In the genomic region with DNA sequence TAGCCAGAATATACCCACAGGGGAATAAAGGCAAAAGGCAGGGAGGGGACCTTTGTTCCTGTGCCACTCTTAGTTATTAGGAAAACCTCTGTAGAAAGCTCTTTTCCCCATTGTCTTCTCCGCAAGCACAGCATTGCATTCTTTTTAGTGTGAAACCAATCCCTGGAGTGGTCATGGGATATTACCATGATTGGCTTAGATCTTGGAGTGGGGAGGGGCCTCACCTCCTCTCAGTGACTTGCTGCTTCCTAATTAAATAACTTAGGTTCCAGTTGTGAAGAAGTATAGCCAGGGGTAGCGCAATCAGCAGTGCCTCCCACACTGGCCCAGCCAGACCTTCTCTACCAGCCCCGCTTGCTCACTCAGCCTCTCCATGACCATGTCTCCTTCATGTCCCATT, we compare ENCODE assay signal across 28 cellular contexts. TPM values are rescaled to one million over a fixed set of nuclear protein-coding genes. Genes with fewer than 3 reads are reported as not detected.
DNase-seq lines count a peak whose midpoint lies in the region; ATAC-seq and TF ChIP-seq lines count a peak whose summit lies in the region.
"Had no signal": no experiment of that assay in that cellular context is flagged by ENCODE, and none has a peak within 500 bp of the region (broad histone marks: within the 10 kb centered on the region; RNA-seq: fewer than 3 reads in every experiment).

No MANE protein-coding gene starts in this region.

- H3K27ac ChIP-seq in right cardiac atrium (ENCODE audit: low read length) (no peak overlapping the region), coronary artery (peak overlapping the region; percentile 27 to 71), neural progenitor cell (no peak overlapping the region), upper lobe of right lung (peak overlapping the region; percentile 59)
- H3K27ac ChIP-seq: HL-60 had no signal

- DNase-seq in Right ventricle myocardium superior, result no peak
- DNase-seq in right cardiac atrium, result no peak
- no peak for DNase-seq in coronary artery (ENCODE audit: low spot score)
- DNase-seq in neural progenitor cell (ENCODE audit: low spot score), result no peak
- no peak for DNase-seq in upper lobe of right lung
- DNase-seq in T-helper 9 cell, result no peak
- no peak for DNase-seq in hypothalamus (lab: John Stamatoyannopoulos, UW)
- DNase-seq: 8988T; Caco-2; CD4-positive, alpha-beta memory T cell; DMS 273 treated with DMSO at 0.1 percent for 48 hours; DMS79 treated with DMSO at 0.1 percent for 48 hours; H9; HFFc6; MM.1S; NCI-H1092 treated with DMSO at 0.1 percent for 48 hours; NCI-H146; NCI-H2081; NCI-H2171; NCI-H345; NCI-H524; NCI-H774; NK-92 treated with Interleukin-12 subunit alpha and Interleukin-12 subunit beta, amount 100 ng/mL, for 24 hours had no signal

- no peaks in the 10 kb centered on the region for H4K20me1 ChIP-seq in neural progenitor cell (ENCODE audit: low read depth)
- H4K20me1 ChIP-seq: BLaER1 treated with 17β-estradiol and CSF1 and Interleukin-3, amounts not matched to agents 10 nM and 100 nM had no signal

- H3K4me3 Mint-ChIP-seq in neural progenitor cell, result no peak overlapping the region
- H3K4me3 Mint-ChIP-seq: CD4-positive, alpha-beta memory T cell; H9; HFFc6 had no signal

- ATAC-seq in Right ventricle myocardium superior (ENCODE audit: poor library complexity) (peak; percentile 14), right cardiac atrium (no peak), upper lobe of right lung (peak; percentile 71)
- ATAC-seq: HepG2, K562 had no signal

- TF ChIP-seq CTCF in coronary artery (IDR thresholded peaks at IDR 0.05) (no peak), neural progenitor cell (IDR thresholded peaks at IDR 0.05) (no peak), upper lobe of right lung (IDR thresholded peaks at IDR 0.05) (no peak)

- no peaks in the 10 kb centered on the region for H3K36me3 ChIP-seq in neural progenitor cell
- no peaks in the 10 kb centered on the region for H3K36me3 ChIP-seq in upper lobe of right lung
- H3K36me3 ChIP-seq: BLaER1 treated with 17β-estradiol and CSF1 and Interleukin-3, amounts not matched to agents 10 nM and 100 nM had no signal

- intact Hi-C loops in Right ventricle myocardium superior (cut with DNase I) (no loop called here), right cardiac atrium (cut with DNase I) (no loop called here), upper lobe of right lung (cut with DNase I) (no loop called here)

- peaks cover 9% of the 10 kb centered on the region for H3K4me1 ChIP-seq in right cardiac atrium (ENCODE audit: control insufficient read depth, insufficient read depth, low read length)
- H3K4me1 ChIP-seq in neural progenitor cell, result peaks cover 2% of the 10 kb centered on the region
- peaks cover 35% of the 10 kb centered on the region for H3K4me1 ChIP-seq in upper lobe of right lung

- no peak overlapping the region for H3K4me3 ChIP-seq in right cardiac atrium (ENCODE audit: low read length)
- H3K4me3 ChIP-seq in coronary artery, result no peak overlapping the region
- H3K4me3 ChIP-seq in neural progenitor cell, result no peak overlapping the region
- peak overlapping the region; percentile 42 for H3K4me3 ChIP-seq in upper lobe of right lung
- H3K4me3 ChIP-seq: BLaER1 treated with 17β-estradiol and CSF1 and Interleukin-3, amounts not matched to agents 10 nM and 100 nM; K562 had no signal

- H3K27me3 ChIP-seq in right cardiac atrium (ENCODE audit: control insufficient read depth, insufficient read depth) (no peaks in the 10 kb centered on the region), neural progenitor cell (peaks cover under 1% of the 10 kb centered on the region), upper lobe of right lung (no peaks in the 10 kb centered on the region)
- H3K27me3 ChIP-seq: BLaER1 treated with 17β-estradiol and CSF1 and Interleukin-3, amounts not matched to agents 10 nM and 100 nM had no signal

- H3K9ac ChIP-seq in neural progenitor cell, result no peak overlapping the region
- H3K9ac ChIP-seq: BLaER1 treated with 17β-estradiol and CSF1 and Interleukin-3, amounts not matched to agents 10 nM and 100 nM had no signal

- no peaks in the 10 kb centered on the region for H3K36me3 Mint-ChIP-seq in neural progenitor cell
- H3K36me3 Mint-ChIP-seq: CD4-positive, alpha-beta memory T cell had no signal

- H3K79me2 ChIP-seq in neural progenitor cell (ENCODE audit: low read depth), result no peaks in the 10 kb centered on the region

- H3K27ac Mint-ChIP-seq in neural progenitor cell, result peak overlapping the region; percentile 21
- H3K27ac Mint-ChIP-seq: H9, HFFc6 had no signal

- 90% methylated on average over 3 of the region's 3 CpGs for WGBS in right cardiac atrium

- H3F3A ChIP-seq in neural progenitor cell (ENCODE audit: low read depth), result no peaks in the 10 kb centered on the region

- peaks cover 10% of the 10 kb centered on the region for H3K27me3 Mint-ChIP-seq in neural progenitor cell (ENCODE audit: insufficient read depth, low read depth)

- H2AFZ ChIP-seq in neural progenitor cell (replicated peaks), result no peak overlapping the region

- H3K4me1 Mint-ChIP-seq in neural progenitor cell, result peaks cover 9% of the 10 kb centered on the region
- H3K4me1 Mint-ChIP-seq: CD4-positive, alpha-beta memory T cell had no signal

- H3K9me3 ChIP-seq in right cardiac atrium (ENCODE audit: control insufficient read depth, low read length) (no peaks in the 10 kb centered on the region), neural progenitor cell (ENCODE audit: low read depth) (no peaks in the 10 kb centered on the region), upper lobe of right lung (no peaks in the 10 kb centered on the region)
- H3K9me3 ChIP-seq: Caco-2 had no signal

- H3K9me3 Mint-ChIP-seq in neural progenitor cell, result peaks cover 6% of the 10 kb centered on the region
- H3K9me3 Mint-ChIP-seq: CD4-positive, alpha-beta memory T cell; H9; HFFc6 had no signal

- H3K4me2 ChIP-seq in neural progenitor cell, result no peak overlapping the region

RNA-seq across cellular contexts. Expression of a gene that starts 49.9 kb away (rescaled TPM):
- total RNA-seq in Right ventricle myocardium superior (7.6 TPM), right cardiac atrium (10 to 100 TPM; 16.7 to 22.0 (median 17.8) TPM), neural progenitor cell (ENCODE audit: low replicate concordance) (0.26 and 0.56 TPM in 2 replicates), upper lobe of right lung (44.6 TPM)
- polyA plus RNA-seq in right cardiac atrium, result 4.0 TPM
- total RNA-seq: HepG2, HT-29 had no signal
- polyA plus RNA-seq: HepG2, K562 had no signal

Comparison
In these comparisons a context has a peak if more than half of its experiments do, and no peak if none do; other contexts are left out.
1. ATAC-seq: peak in Right ventricle myocardium superior (single experiment) and upper lobe of right lung (single experiment); none in right cardiac atrium (0 of 2).
2. H3K27ac ChIP-seq: peak in coronary artery (2 of 2) and upper lobe of right lung (single experiment); none in right cardiac atrium (single experiment) and neural progenitor cell (single experiment).